In genomic region chr17:5813357-5813756, GRCh38 we compare ENCODE assay signal across 18 cellular contexts.
"Had no signal": no experiment of that assay in that cellular context is flagged by ENCODE, and none has a peak within 500 bp of the region (broad histone marks: within the 10 kb centered on the region; RNA-seq: fewer than 3 reads in every experiment).

No MANE protein-coding gene starts in this region.

- H3K4me1 ChIP-seq: foreskin keratinocyte, right atrium auricular region, sigmoid colon, testis, tibial nerve, upper lobe of right lung, vagina had no signal

- H3K4me1 Mint-ChIP-seq: stimulated activated naive B cell treated with anti-CD40 and anti-IgM and Interleukin-4, amounts not matched to agents 10 μg/mL and 1 μg/mL and 100 μg/mL, for 72 hours; stimulated activated naive CD8-positive, alpha-beta T cell treated with anti-CD3 and anti-CD28 coated beads, Interleukin-15, amount 100 ng/mL, for 72 hours had no signal

- H3K27me3 ChIP-seq: ovary, right atrium auricular region, testis, tibial nerve, vagina had no signal

- DNase-seq: dermis blood vessel endothelial cell; erythroblast; foreskin keratinocyte; kidney glomerular epithelial cell; mucosa of descending colon; naive thymus-derived CD8-positive, alpha-beta T cell; ovary; sigmoid colon; stimulated activated CD4-positive, alpha-beta T cell treated with anti-CD3 and anti-CD28 coated beads, Interleukin-2, amount 100 ng/mL, for 24 hours; stimulated activated CD4-positive, alpha-beta T cell treated with anti-CD3 and anti-CD28 coated beads, Interleukin-4, amount 100 ng/mL, for 4 hours; stimulated activated naive B cell treated with anti-CD40 and anti-IgM and Interleukin-4, amounts not matched to agents 10 μg/mL and 1 μg/mL and 100 μg/mL, for 72 hours; stimulated activated naive CD8-positive, alpha-beta T cell treated with anti-CD3 and anti-CD28 coated beads, Interleukin-15, amount 100 ng/mL, for 72 hours; testis; upper lobe of right lung had no signal

- H3K27ac Mint-ChIP-seq: naive thymus-derived CD8-positive, alpha-beta T cell; stimulated activated naive B cell treated with anti-CD40 and anti-IgM and Interleukin-4, amounts not matched to agents 10 μg/mL and 1 μg/mL and 100 μg/mL, for 72 hours; stimulated activated naive CD8-positive, alpha-beta T cell treated with anti-CD3 and anti-CD28 coated beads, Interleukin-15, amount 100 ng/mL, for 72 hours had no signal

- H3K4me3 ChIP-seq: mucosa of descending colon, ovary, right atrium auricular region, sigmoid colon, skin epidermis, testis, tibial nerve, upper lobe of right lung, vagina had no signal

- H3K36me3 ChIP-seq: ovary, right atrium auricular region, sigmoid colon, tibial nerve, upper lobe of right lung, vagina had no signal

- ATAC-seq: foreskin keratinocyte; mucosa of descending colon; naive thymus-derived CD8-positive, alpha-beta T cell; stimulated activated naive B cell treated with anti-CD40 and anti-IgM and Interleukin-4, amounts not matched to agents 10 μg/mL and 1 μg/mL and 100 μg/mL, for 72 hours; stimulated activated naive CD8-positive, alpha-beta T cell treated with anti-CD3 and anti-CD28 coated beads, Interleukin-15, amount 100 ng/mL, for 72 hours; upper lobe of right lung had no signal

- H3K4me3 Mint-ChIP-seq: naive thymus-derived CD8-positive, alpha-beta T cell; stimulated activated naive B cell treated with anti-CD40 and anti-IgM and Interleukin-4, amounts not matched to agents 10 μg/mL and 1 μg/mL and 100 μg/mL, for 72 hours; stimulated activated naive CD8-positive, alpha-beta T cell treated with anti-CD3 and anti-CD28 coated beads, Interleukin-15, amount 100 ng/mL, for 72 hours had no signal

- H3K27ac ChIP-seq: foreskin keratinocyte, ovary, right atrium auricular region, sigmoid colon, skin epidermis, testis, tibial nerve, upper lobe of right lung, vagina had no signal

- H3K9me3 ChIP-seq: testis, vagina had no signal
